ENCODE assay signal across 17 cellular contexts in genomic region chr1:22916469-22916817, GRCh38. TPM values are rescaled to one million over a fixed set of nuclear protein-coding genes. Genes with fewer than 3 reads are reported as not detected.
DNase-seq lines count a peak whose midpoint lies in the region; ATAC-seq lines count a peak whose summit lies in the region.
"Had no signal": no experiment of that assay in that cellular context is flagged by ENCODE, and none has a peak within 500 bp of the region (broad histone marks: within the 10 kb centered on the region; RNA-seq: fewer than 3 reads in every experiment).

No MANE protein-coding gene starts in this region.

- no peak for ATAC-seq in GM19397 (IDR thresholded peaks at IDR 0.05; ENCODE audit: unreplicated experiment)
- ATAC-seq: A549 had no signal

- H3K4me3 ChIP-seq in GM23248, result no peak overlapping the region
- H3K4me3 ChIP-seq: A549 had no signal

- H3K27ac ChIP-seq in temporal lobe (ENCODE audit: low read depth, low read length), result peak overlapping the region; percentile 27
- no peak overlapping the region for H3K27ac ChIP-seq in GM23248
- H3K27ac ChIP-seq: A549 had no signal

- H4K20me1 ChIP-seq in GM23248 (ENCODE audit: insufficient read depth), result no peaks in the 10 kb centered on the region

- no peak overlapping the region for H2AFZ ChIP-seq in GM23248

- H3K4me1 ChIP-seq in GM23248 (ENCODE audit: insufficient read depth), result peaks cover 3% of the 10 kb centered on the region; the same call in 1 of the 2 replicates
- H3K4me1 ChIP-seq: A549 had no signal

- 83 to 96% methylated on average over 8 to 12 of the region's 12 CpGs for WGBS in GM23248 (ENCODE audit: low coverage in 1 of 2, low lambda C conversion rate in 2 of 2, missing lambda C conversion rate in 2 of 2), 2 experiments

- DNase-seq in NCI-H2227 (lab: John Stamatoyannopoulos, UW; ENCODE audit: unreplicated experiment) (peak; percentile 28), NCI-H2227 treated with DMSO at 0.1 percent for 48 hours (lab: John Stamatoyannopoulos, UW) (no peak), NCI-H510A treated with DMSO at 0.1 percent for 48 hours (lab: John Stamatoyannopoulos, UW) (peak; percentile 33), globus pallidus (ENCODE audit: low spot score) (peak; percentile 18), GM23248 (no peak)
- no peak for DNase-seq in activated CD4-positive, alpha-beta T cell treated with anti-CD3 and anti-CD28 coated beads for 4 hours
- DNase-seq: GDM1, GOT3, immature natural killer cell, IMR-90 had no signal

- H3K27me3 ChIP-seq in GM23248 (replicated peaks; ENCODE audit: insufficient read depth), result no peaks in the 10 kb centered on the region

- H3F3A ChIP-seq in GM23248 (ENCODE audit: insufficient read depth), result no peaks in the 10 kb centered on the region

- H3K9me3 ChIP-seq in GM23248 (ENCODE audit: low read depth), result no peaks in the 10 kb centered on the region
- H3K9me3 ChIP-seq: A549 had no signal

- H3K9ac ChIP-seq in GM23248, result no peak overlapping the region

- H3K4me2 ChIP-seq in GM23248 (ENCODE audit: unreplicated experiment), result no peak overlapping the region
- H3K4me2 ChIP-seq: A549 had no signal

- H3K36me3 ChIP-seq in GM23248 (ENCODE audit: low read depth), result no peaks in the 10 kb centered on the region

- no peaks in the 10 kb centered on the region for H3K9me2 ChIP-seq in GM23248 (ENCODE audit: insufficient read depth)

- no peaks in the 10 kb centered on the region for H3K79me2 ChIP-seq in GM23248 (ENCODE audit: insufficient read depth)

- in situ Hi-C loops in GM23248 (cut with MboI), result no loop called here

RNA-seq across cellular contexts. Expression of gene LACTBL1, which starts 56.2 kb away (rescaled TPM):
- not detected for total RNA-seq in temporal lobe
- not detected in 2 replicates for total RNA-seq in GM23248 (2014; rRNA removed; shearing (Covaris generic))
- polyA plus RNA-seq in GM23248 (2016; fragmentation: Nextera tagmentation; extraction: Ambion mirVana), result not detected in 2 replicates
- total RNA-seq: aorta; epithelial cell of proximal tubule; IMR-90; neural crest cell; T-helper 1 cell treated with Interleukin-12 subunit alpha and Interleukin-12 subunit beta and Interleukin-4 antibody, amounts not matched to agents 30 ng/mL and 1 ng/mL, for 36 hours had no signal
- polyA plus RNA-seq: A549, aorta, immature natural killer cell, IMR-90 had no signal

Comparison
In these comparisons a context has a peak if more than half of its experiments do, and no peak if none do; other contexts are left out.
1. DNase-seq: peak in NCI-H2227 (single experiment), NCI-H510A treated with DMSO at 0.1 percent for 48 hours (single experiment) and globus pallidus (single experiment); none in NCI-H2227 treated with DMSO at 0.1 percent for 48 hours (single experiment), activated CD4-positive, alpha-beta T cell treated with anti-CD3 and anti-CD28 coated beads for 4 hours (0 of 2) and GM23248 (single experiment).